In genomic region chr6:1856381-1856780, GRCh38 we compare ENCODE assay signal across 8 cellular contexts.
DNase-seq lines count a peak whose midpoint lies in the region; ATAC-seq and TF ChIP-seq lines count a peak whose summit lies in the region.

No MANE protein-coding gene starts in this region.

- H3K4me1 Mint-ChIP-seq in WTC11: peaks cover 48% of the 10 kb centered on the region
- H3K4me1 Mint-ChIP-seq in activated CD4-positive, alpha-beta memory T cell treated with anti-CD3 and anti-CD28 coated beads, Interleukin-2, amount 10 ng/mL, durations not matched to agents 7 days and 5 days: no peaks in the 10 kb centered on the region

- POLR2A ChIA-PET in WTC11 (lab: Charles Lee): no interaction called here
- POLR2A ChIA-PET in activated CD4-positive, alpha-beta memory T cell treated with anti-CD3 and anti-CD28 coated beads, Interleukin-2, amount 10 ng/mL, durations not matched to agents 7 days and 5 days (lab: Charles Lee): no interaction called here

- H3K4me3 ChIP-seq in OCI-LY3 (ENCODE audit: low read length): peak overlapping the region; percentile 57
- H3K4me3 ChIP-seq in mucosa of descending colon: no peak overlapping the region
- H3K4me3 ChIP-seq in lower lobe of right lung: no peak overlapping the region

- H3K9me3 ChIP-seq in OCI-LY3 (ENCODE audit: insufficient read depth, low read length) (no peaks in the 10 kb centered on the region), mucosa of descending colon (no peaks in the 10 kb centered on the region), lower lobe of right lung (no peaks in the 10 kb centered on the region)

- intact Hi-C loops in mucosa of descending colon (cut with DNase I, micrococcal nuclease): no loop called here
- intact Hi-C loops in lower lobe of right lung (cut with DNase I): no loop called here

- no peak overlapping the region for H3K4me3 Mint-ChIP-seq in WTC11
- H3K4me3 Mint-ChIP-seq in activated CD4-positive, alpha-beta memory T cell treated with anti-CD3 and anti-CD28 coated beads, Interleukin-2, amount 10 ng/mL, durations not matched to agents 7 days and 5 days: no peak overlapping the region

- no peak overlapping the region; the same call in 1 of the 2 replicates for H3K27ac Mint-ChIP-seq in WTC11
- H3K27ac Mint-ChIP-seq in activated CD4-positive, alpha-beta memory T cell treated with anti-CD3 and anti-CD28 coated beads, Interleukin-2, amount 10 ng/mL, durations not matched to agents 7 days and 5 days: no peak overlapping the region

- H3K27me3 Mint-ChIP-seq in WTC11 (ENCODE audit: low read depth): no peaks in the 10 kb centered on the region
- H3K27me3 Mint-ChIP-seq in activated CD4-positive, alpha-beta memory T cell treated with anti-CD3 and anti-CD28 coated beads, Interleukin-2, amount 10 ng/mL, durations not matched to agents 7 days and 5 days: no peaks in the 10 kb centered on the region

- no peaks in the 10 kb centered on the region for H3K79me2 ChIP-seq in OCI-LY3 (ENCODE audit: low read length)

- TF ChIP-seq CTCF in OCI-LY3 (IDR thresholded peaks at IDR 0.05; ENCODE audit: low read depth, low read length) (peak; percentile 49), mucosa of descending colon (IDR thresholded peaks at IDR 0.05) (no peak), WTC11 (IDR thresholded peaks at IDR 0.05) (no peak), lower lobe of right lung (IDR thresholded peaks at IDR 0.05) (no peak)

- CTCF ChIA-PET in WTC11 (lab: Charles Lee): interaction anchor here (1.1 kb wide), 2 partner anchors 14 to 497 kb away, joined by 3 to 4 read pairs; no protein-coding TSS in a partner anchor
- CTCF ChIA-PET in activated CD4-positive, alpha-beta memory T cell treated with anti-CD3 and anti-CD28 coated beads, Interleukin-2, amount 10 ng/mL, durations not matched to agents 7 days and 5 days (lab: Charles Lee): no interaction called here

- H3K27me3 ChIP-seq in OCI-LY3 (ENCODE audit: low read depth, low read length) (no peaks in the 10 kb centered on the region), lower lobe of right lung (ENCODE audit: low read depth) (no peaks in the 10 kb centered on the region)

- ATAC-seq in GM19397 (IDR thresholded peaks at IDR 0.05; ENCODE audit: unreplicated experiment): peak; percentile 95
- ATAC-seq in HG03342 (IDR thresholded peaks at IDR 0.05; ENCODE audit: unreplicated experiment): peak; percentile 91
- ATAC-seq in mucosa of descending colon: peak; percentile 92
- ATAC-seq in WTC11: no peak; the same call in 1 of the 2 replicates
- no peak for ATAC-seq in lower lobe of right lung

- H3K4me1 ChIP-seq in OCI-LY3 (ENCODE audit: low read length): peaks cover 70% of the 10 kb centered on the region
- peaks cover 11% of the 10 kb centered on the region for H3K4me1 ChIP-seq in mucosa of descending colon (ENCODE audit: low read depth)
- no peaks in the 10 kb centered on the region for H3K4me1 ChIP-seq in lower lobe of right lung

- peak overlapping the region; percentile 80 for H3K4me2 ChIP-seq in OCI-LY3 (ENCODE audit: low read length)

- no peak overlapping the region for H2AFZ ChIP-seq in OCI-LY3 (ENCODE audit: low read depth, low read length)

- no peaks in the 10 kb centered on the region for H4K20me1 ChIP-seq in OCI-LY3 (ENCODE audit: insufficient read depth, low read length)

- H3K27ac ChIP-seq in OCI-LY3 (ENCODE audit: low read length) (peak overlapping the region; percentile 94), lower lobe of right lung (no peak overlapping the region)

- no peaks in the 10 kb centered on the region for H3K9me3 Mint-ChIP-seq in WTC11
- no peaks in the 10 kb centered on the region for H3K9me3 Mint-ChIP-seq in activated CD4-positive, alpha-beta memory T cell treated with anti-CD3 and anti-CD28 coated beads, Interleukin-2, amount 10 ng/mL, durations not matched to agents 7 days and 5 days

- no peaks in the 10 kb centered on the region for H3K36me3 Mint-ChIP-seq in WTC11
- H3K36me3 Mint-ChIP-seq in activated CD4-positive, alpha-beta memory T cell treated with anti-CD3 and anti-CD28 coated beads, Interleukin-2, amount 10 ng/mL, durations not matched to agents 7 days and 5 days (ENCODE audit: low read depth): no peaks in the 10 kb centered on the region

- peak; percentile 58 for DNase-seq in COR-L47 (lab: John Stamatoyannopoulos, UW)
- DNase-seq in mucosa of descending colon: peak in 2 of 3 donors; percentile 46 to 80
- no peak for DNase-seq in WTC11 (ENCODE audit: low spot score)
- DNase-seq in activated CD4-positive, alpha-beta memory T cell treated with anti-CD3 and anti-CD28 coated beads, Interleukin-2, amount 10 ng/mL, durations not matched to agents 7 days and 5 days: no peak
- no peak for DNase-seq in lower lobe of right lung

- no peaks in the 10 kb centered on the region for H3K36me3 ChIP-seq in OCI-LY3 (replicated peaks; ENCODE audit: low read depth, low read length)
- no peaks in the 10 kb centered on the region for H3K36me3 ChIP-seq in mucosa of descending colon (ENCODE audit: low read depth)
- H3K36me3 ChIP-seq in lower lobe of right lung: no peaks in the 10 kb centered on the region

- peak overlapping the region; percentile 77 for H3K9ac ChIP-seq in OCI-LY3 (ENCODE audit: low read length)

TF ChIP-seq in WTC11, 78 proteins besides CTCF, POLR2A, EP300 and RAD21:
- no peak for TF ChIP-seq ZNF232 (CRISPR knock-in tag; IDR thresholded peaks at IDR 0.05)
- no peak for TF ChIP-seq ZNF423 (CRISPR knock-in tag; IDR thresholded peaks at IDR 0.05)
- TF ChIP-seq ZBTB43 (CRISPR knock-in tag; IDR thresholded peaks at IDR 0.05): no peak
- TF ChIP-seq NFYB (CRISPR knock-in tag; conservative IDR thresholded peaks at IDR 0.05; ENCODE audit: low read depth): no peak
- no peak for TF ChIP-seq PRDM15 (CRISPR knock-in tag; IDR thresholded peaks at IDR 0.05)
- no peak for TF ChIP-seq ATF6 (CRISPR knock-in tag; IDR thresholded peaks at IDR 0.05)
- no peak for TF ChIP-seq TEAD4 (CRISPR knock-in tag; IDR thresholded peaks at IDR 0.05)
- TF ChIP-seq CREM (CRISPR knock-in tag; IDR thresholded peaks at IDR 0.05): no peak
TF ChIP-seq in WTC11: peak in this region for 0.

Comparison
In these comparisons a context has a peak if more than half of its experiments do, and no peak if none do; other contexts are left out.
1. DNase-seq: peak in COR-L47 (single experiment) and mucosa of descending colon (2 of 3); none in WTC11 (single experiment), activated CD4-positive, alpha-beta memory T cell treated with anti-CD3 and anti-CD28 coated beads, Interleukin-2, amount 10 ng/mL, durations not matched to agents 7 days and 5 days (single experiment) and lower lobe of right lung (single experiment).
2. ATAC-seq: peak in GM19397 (single experiment), HG03342 (single experiment) and mucosa of descending colon (single experiment); none in WTC11 (single experiment) and lower lobe of right lung (0 of 2).